ENCODE assay signal across 1 cellular context in the genomic region with DNA sequence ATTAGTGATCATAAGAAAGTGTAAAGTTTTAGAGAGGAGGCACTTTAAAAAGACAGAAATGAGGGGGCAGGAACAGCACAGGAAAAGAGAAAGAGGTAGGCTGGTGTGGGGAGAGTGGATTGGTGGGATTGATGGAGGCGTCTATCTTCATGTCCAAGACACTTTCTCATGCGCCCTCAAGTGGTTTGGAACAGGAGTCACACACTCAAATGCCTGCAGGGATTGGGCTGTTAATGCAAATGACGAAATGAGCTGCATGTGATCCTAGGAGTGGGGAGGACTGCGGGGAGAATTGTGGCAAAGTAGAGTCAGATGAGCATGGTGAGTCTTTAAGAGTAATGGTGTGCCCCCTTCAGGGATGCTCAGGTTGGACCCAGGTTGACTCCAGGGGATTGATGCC.
TF ChIP-seq lines count a peak whose summit lies in the region.

No MANE protein-coding gene starts in this region.

TF ChIP-seq in GM12878, 131 proteins besides CTCF, POLR2A, EP300 and RAD21 (continued from another document):
- TF ChIP-seq HDAC6 (IDR thresholded peaks at IDR 0.05; ENCODE audit: unreplicated experiment) (no peak), RCOR1 (conservative IDR thresholded peaks at IDR 0.05; ENCODE audit: low read depth, low read length) (no peak), MYC (IDR thresholded peaks at IDR 0.05; ENCODE audit: insufficient read depth, insufficient read length, insufficient replicate concordance, low read length, severe bottlenecking) (no peak), BHLHE40 (IDR thresholded peaks at IDR 0.05; ENCODE audit: borderline replicate concordance in 1 of 2, low read depth in 2 of 2, low read length in 1 of 2) (peak; percentile 50 to 53; a peak in 2 of 4 replicates), CEBPB (IDR thresholded peaks at IDR 0.05; ENCODE audit: borderline replicate concordance in 1 of 2, low read depth in 2 of 2, low read length in 2 of 2) (no peak), POU2F2 (IDR thresholded peaks at IDR 0.05; ENCODE audit: borderline replicate concordance, low read depth, low read length) (peak; percentile 48; the same call in 1 of the 3 replicates), NFYA (IDR thresholded peaks at IDR 0.05; ENCODE audit: borderline replicate concordance, low read depth, low read length) (no peak), IKZF1 (conservative IDR thresholded peaks at IDR 0.05) (0 out of 2 replicates have a peak, but pooled peaks have one; percentile 11), YBX1 (IDR thresholded peaks at IDR 0.05) (no peak), GABPA (IDR thresholded peaks at IDR 0.05; ENCODE audit: low read depth) (no peak), SMC3 (IDR thresholded peaks at IDR 0.05; ENCODE audit: borderline replicate concordance, low read length) (peak; percentile 88), HCFC1 (IDR thresholded peaks at IDR 0.05; ENCODE audit: low read length) (no peak), KAT2A (conservative IDR thresholded peaks at IDR 0.05; ENCODE audit: control insufficient read depth, low read depth, low read length) (no peak), MXI1 (IDR thresholded peaks at IDR 0.05; ENCODE audit: low read depth, low read length) (no peak), ATF7 (IDR thresholded peaks at IDR 0.05; ENCODE audit: low read depth) (peak; percentile 41), IRF4 (IDR thresholded peaks at IDR 0.05; ENCODE audit: low read depth, low read length) (0 out of 2 replicates have a peak, but pooled peaks have one; percentile 24), NFIC (IDR thresholded peaks at IDR 0.05; ENCODE audit: low read depth, low read length) (no peak), CREB1 (IDR thresholded peaks at IDR 0.05; ENCODE audit: low read depth) (peak; percentile 33; the same call in 1 of the 2 replicates), BRCA1 (IDR thresholded peaks at IDR 0.05; ENCODE audit: low read depth, low read length) (no peak), SMAD5 (IDR thresholded peaks at IDR 0.05; ENCODE audit: low read depth) (no peak), ZNF217 (IDR thresholded peaks at IDR 0.05) (no peak), TCF12 (IDR thresholded peaks at IDR 0.05; ENCODE audit: low read depth, low read length) (no peak), FOXK2 (IDR thresholded peaks at IDR 0.05) (no peak), ZNF207 (IDR thresholded peaks at IDR 0.05; ENCODE audit: borderline replicate concordance) (no peak), RAD51 (IDR thresholded peaks at IDR 0.05) (peak; percentile 45; the same call in 1 of the 2 replicates), RUNX3 (IDR thresholded peaks at IDR 0.05; ENCODE audit: low read length) (0 out of 2 replicates have a peak, but pooled peaks have one; percentile 23)
- TF ChIP-seq, protein P1, sequence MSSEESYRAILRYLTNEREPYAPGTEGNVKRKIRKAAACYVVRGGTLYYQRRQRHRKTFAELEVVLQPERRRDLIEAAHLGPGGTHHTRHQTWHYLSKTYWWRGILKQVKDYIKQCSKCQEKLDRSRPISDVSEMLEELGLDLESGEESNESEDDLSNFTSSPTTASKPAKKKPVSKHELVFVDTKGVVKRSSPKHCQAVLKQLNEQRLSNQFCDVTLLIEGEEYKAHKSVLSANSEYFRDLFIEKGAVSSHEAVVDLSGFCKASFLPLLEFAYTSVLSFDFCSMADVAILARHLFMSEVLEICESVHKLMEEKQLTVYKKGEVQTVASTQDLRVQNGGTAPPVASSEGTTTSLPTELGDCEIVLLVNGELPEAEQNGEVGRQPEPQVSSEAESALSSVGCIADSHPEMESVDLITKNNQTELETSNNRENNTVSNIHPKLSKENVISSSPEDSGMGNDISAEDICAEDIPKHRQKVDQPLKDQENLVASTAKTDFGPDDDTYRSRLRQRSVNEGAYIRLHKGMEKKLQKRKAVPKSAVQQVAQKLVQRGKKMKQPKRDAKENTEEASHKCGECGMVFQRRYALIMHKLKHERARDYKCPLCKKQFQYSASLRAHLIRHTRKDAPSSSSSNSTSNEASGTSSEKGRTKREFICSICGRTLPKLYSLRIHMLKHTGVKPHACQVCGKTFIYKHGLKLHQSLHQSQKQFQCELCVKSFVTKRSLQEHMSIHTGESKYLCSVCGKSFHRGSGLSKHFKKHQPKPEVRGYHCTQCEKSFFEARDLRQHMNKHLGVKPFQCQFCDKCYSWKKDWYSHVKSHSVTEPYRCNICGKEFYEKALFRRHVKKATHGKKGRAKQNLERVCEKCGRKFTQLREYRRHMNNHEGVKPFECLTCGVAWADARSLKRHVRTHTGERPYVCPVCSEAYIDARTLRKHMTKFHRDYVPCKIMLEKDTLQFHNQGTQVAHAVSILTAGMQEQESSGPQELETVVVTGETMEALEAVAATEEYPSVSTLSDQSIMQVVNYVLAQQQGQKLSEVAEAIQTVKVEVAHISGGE (CRISPR knock-in tag; IDR thresholded peaks at IDR 0.05): no peak
- TF ChIP-seq, protein P2, sequence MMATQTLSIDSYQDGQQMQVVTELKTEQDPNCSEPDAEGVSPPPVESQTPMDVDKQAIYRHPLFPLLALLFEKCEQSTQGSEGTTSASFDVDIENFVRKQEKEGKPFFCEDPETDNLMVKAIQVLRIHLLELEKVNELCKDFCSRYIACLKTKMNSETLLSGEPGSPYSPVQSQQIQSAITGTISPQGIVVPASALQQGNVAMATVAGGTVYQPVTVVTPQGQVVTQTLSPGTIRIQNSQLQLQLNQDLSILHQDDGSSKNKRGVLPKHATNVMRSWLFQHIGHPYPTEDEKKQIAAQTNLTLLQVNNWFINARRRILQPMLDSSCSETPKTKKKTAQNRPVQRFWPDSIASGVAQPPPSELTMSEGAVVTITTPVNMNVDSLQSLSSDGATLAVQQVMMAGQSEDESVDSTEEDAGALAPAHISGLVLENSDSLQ (IDR thresholded peaks at IDR 0.05): 0 out of 2 replicates have a peak, but pooled peaks have one; percentile 22
- TF ChIP-seq, protein P3, sequence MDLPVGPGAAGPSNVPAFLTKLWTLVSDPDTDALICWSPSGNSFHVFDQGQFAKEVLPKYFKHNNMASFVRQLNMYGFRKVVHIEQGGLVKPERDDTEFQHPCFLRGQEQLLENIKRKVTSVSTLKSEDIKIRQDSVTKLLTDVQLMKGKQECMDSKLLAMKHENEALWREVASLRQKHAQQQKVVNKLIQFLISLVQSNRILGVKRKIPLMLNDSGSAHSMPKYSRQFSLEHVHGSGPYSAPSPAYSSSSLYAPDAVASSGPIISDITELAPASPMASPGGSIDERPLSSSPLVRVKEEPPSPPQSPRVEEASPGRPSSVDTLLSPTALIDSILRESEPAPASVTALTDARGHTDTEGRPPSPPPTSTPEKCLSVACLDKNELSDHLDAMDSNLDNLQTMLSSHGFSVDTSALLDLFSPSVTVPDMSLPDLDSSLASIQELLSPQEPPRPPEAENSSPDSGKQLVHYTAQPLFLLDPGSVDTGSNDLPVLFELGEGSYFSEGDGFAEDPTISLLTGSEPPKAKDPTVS (IDR thresholded peaks at IDR 0.05; ENCODE audit: low read depth, low read length): no peak
- TF ChIP-seq, protein P4, sequence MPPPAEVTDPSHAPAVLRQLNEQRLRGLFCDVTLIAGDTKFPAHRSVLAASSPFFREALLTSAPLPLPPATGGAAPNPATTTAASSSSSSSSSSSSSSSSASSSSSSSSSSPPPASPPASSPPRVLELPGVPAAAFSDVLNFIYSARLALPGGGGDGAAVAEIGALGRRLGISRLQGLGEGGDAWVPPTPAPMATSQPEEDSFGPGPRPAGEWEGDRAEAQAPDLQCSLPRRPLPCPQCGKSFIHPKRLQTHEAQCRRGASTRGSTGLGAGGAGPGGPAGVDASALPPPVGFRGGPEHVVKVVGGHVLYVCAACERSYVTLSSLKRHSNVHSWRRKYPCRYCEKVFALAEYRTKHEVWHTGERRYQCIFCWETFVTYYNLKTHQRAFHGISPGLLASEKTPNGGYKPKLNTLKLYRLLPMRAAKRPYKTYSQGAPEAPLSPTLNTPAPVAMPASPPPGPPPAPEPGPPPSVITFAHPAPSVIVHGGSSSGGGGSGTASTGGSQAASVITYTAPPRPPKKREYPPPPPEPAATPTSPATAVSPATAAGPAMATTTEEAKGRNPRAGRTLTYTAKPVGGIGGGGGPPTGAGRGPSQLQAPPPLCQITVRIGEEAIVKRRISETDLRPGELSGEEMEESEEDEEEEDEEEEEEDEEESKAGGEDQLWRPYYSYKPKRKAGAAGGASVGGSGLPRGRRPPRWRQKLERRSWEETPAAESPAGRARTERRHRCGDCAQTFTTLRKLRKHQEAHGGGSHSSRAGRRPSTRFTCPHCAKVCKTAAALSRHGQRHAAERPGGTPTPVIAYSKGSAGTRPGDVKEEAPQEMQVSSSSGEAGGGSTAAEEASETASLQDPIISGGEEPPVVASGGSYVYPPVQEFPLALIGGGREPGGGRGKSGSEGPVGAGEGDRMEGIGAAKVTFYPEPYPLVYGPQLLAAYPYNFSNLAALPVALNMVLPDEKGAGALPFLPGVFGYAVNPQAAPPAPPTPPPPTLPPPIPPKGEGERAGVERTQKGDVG (CRISPR knock-in tag; IDR thresholded peaks at IDR 0.05): no peak
- TF ChIP-seq, protein P5, sequence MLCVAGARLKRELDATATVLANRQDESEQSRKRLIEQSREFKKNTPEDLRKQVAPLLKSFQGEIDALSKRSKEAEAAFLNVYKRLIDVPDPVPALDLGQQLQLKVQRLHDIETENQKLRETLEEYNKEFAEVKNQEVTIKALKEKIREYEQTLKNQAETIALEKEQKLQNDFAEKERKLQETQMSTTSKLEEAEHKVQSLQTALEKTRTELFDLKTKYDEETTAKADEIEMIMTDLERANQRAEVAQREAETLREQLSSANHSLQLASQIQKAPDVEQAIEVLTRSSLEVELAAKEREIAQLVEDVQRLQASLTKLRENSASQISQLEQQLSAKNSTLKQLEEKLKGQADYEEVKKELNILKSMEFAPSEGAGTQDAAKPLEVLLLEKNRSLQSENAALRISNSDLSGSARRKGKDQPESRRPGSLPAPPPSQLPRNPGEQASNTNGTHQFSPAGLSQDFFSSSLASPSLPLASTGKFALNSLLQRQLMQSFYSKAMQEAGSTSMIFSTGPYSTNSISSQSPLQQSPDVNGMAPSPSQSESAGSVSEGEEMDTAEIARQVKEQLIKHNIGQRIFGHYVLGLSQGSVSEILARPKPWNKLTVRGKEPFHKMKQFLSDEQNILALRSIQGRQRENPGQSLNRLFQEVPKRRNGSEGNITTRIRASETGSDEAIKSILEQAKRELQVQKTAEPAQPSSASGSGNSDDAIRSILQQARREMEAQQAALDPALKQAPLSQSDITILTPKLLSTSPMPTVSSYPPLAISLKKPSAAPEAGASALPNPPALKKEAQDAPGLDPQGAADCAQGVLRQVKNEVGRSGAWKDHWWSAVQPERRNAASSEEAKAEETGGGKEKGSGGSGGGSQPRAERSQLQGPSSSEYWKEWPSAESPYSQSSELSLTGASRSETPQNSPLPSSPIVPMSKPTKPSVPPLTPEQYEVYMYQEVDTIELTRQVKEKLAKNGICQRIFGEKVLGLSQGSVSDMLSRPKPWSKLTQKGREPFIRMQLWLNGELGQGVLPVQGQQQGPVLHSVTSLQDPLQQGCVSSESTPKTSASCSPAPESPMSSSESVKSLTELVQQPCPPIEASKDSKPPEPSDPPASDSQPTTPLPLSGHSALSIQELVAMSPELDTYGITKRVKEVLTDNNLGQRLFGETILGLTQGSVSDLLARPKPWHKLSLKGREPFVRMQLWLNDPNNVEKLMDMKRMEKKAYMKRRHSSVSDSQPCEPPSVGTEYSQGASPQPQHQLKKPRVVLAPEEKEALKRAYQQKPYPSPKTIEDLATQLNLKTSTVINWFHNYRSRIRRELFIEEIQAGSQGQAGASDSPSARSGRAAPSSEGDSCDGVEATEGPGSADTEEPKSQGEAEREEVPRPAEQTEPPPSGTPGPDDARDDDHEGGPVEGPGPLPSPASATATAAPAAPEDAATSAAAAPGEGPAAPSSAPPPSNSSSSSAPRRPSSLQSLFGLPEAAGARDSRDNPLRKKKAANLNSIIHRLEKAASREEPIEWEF (IDR thresholded peaks at IDR 0.05; ENCODE audit: insufficient replicate concordance, low read depth, low read length): no peak
- TF ChIP-seq, protein P6, sequence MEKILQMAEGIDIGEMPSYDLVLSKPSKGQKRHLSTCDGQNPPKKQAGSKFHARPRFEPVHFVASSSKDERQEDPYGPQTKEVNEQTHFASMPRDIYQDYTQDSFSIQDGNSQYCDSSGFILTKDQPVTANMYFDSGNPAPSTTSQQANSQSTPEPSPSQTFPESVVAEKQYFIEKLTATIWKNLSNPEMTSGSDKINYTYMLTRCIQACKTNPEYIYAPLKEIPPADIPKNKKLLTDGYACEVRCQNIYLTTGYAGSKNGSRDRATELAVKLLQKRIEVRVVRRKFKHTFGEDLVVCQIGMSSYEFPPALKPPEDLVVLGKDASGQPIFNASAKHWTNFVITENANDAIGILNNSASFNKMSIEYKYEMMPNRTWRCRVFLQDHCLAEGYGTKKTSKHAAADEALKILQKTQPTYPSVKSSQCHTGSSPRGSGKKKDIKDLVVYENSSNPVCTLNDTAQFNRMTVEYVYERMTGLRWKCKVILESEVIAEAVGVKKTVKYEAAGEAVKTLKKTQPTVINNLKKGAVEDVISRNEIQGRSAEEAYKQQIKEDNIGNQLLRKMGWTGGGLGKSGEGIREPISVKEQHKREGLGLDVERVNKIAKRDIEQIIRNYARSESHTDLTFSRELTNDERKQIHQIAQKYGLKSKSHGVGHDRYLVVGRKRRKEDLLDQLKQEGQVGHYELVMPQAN (conservative IDR thresholded peaks at IDR 0.05): no peak
- TF ChIP-seq, protein P7, sequence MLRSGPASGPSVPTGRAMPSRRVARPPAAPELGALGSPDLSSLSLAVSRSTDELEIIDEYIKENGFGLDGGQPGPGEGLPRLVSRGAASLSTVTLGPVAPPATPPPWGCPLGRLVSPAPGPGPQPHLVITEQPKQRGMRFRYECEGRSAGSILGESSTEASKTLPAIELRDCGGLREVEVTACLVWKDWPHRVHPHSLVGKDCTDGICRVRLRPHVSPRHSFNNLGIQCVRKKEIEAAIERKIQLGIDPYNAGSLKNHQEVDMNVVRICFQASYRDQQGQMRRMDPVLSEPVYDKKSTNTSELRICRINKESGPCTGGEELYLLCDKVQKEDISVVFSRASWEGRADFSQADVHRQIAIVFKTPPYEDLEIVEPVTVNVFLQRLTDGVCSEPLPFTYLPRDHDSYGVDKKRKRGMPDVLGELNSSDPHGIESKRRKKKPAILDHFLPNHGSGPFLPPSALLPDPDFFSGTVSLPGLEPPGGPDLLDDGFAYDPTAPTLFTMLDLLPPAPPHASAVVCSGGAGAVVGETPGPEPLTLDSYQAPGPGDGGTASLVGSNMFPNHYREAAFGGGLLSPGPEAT (IDR thresholded peaks at IDR 0.05; ENCODE audit: low read depth): 0 out of 2 replicates have a peak, but pooled peaks have one; percentile 10
